Comparison of ENCODE assay signal across 8 cellular contexts in the genomic region with DNA sequence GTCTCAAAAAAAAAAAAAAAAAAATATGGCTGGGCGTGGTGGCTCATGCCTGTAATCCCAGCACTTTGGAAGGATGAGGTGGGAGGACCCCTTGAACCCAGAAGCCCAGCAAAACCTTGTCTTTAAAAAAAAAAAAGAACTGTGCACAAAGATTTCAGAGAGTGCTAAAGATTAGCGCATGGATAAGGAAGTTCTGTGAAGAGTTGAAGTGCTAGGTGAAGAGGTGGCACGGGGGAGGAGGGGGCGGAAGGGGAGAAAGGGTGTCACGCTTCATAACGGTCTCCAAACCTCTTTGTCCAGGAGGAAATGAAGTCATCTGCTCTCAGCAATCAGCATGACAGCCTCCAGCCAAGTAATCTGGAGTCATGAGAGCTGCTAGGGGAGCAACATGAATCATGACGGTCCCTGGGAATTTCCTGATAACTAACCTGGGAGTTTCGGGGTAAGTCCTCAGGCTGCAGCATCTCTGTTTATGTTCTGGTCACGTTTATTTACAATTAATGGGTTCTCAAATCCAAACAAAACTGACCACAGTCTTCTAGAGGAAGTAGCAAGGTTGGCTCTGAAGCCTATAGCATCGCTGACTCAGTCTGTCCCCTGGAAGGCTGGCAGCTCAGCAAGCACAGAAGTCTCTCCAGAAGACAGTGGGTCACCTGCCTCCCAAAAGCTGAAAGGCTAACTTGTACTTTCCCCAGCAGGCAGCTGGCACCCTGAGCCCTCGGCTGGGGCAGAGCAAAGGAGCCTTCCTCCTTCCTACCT. TPM values are rescaled to one million over a fixed set of nuclear protein-coding genes. Genes with fewer than 3 reads are reported as not detected.
A peak's percentile ranks its signal among the peaks of the same experiment; 100 is the strongest.
DNase-seq lines count a peak whose midpoint lies in the region; ATAC-seq and TF ChIP-seq lines count a peak whose summit lies in the region.

No MANE protein-coding gene starts in this region.

- 56% methylated on average over 8 to 11 of the region's 11 CpGs for WGBS in endodermal cell (ENCODE audit: insufficient coverage in 1 of 2, insufficient read length in 1 of 2), 2 experiments

- H3K9me3 ChIP-seq in endodermal cell (ENCODE audit: control insufficient read depth, low read length) = no peaks in the 10 kb centered on the region

- H3K79me2 ChIP-seq in ACC112 (ENCODE audit: control insufficient read depth, insufficient read depth, low read length, unreplicated experiment) = peaks cover 12% of the 10 kb centered on the region

- H3K4me3 ChIP-seq in ACC112 (ENCODE audit: low read depth, low read length) (peak overlapping the region; percentile 6; the same call in 1 of the 2 replicates), endodermal cell (ENCODE audit: low read length) (no peak overlapping the region)

- H3K27ac Mint-ChIP-seq in endodermal cell = no peak overlapping the region

- peak; percentile 100 for DNase-seq in M059J (ENCODE audit: low read depth)
- peak; percentile 63 for DNase-seq in activated CD4-positive, alpha-beta T cell treated with anti-CD3 and anti-CD28 coated beads for 48 hours
- peak; percentile 61 for DNase-seq in endodermal cell
- peak; percentile 39 for DNase-seq in pons (ENCODE audit: low spot score)
- no peak for DNase-seq in NCI-H2107 treated with DMSO at 0.1 percent for 48 hours (lab: John Stamatoyannopoulos, UW; ENCODE audit: unreplicated experiment)

- no peak for TF ChIP-seq CTCF in endodermal cell (conservative IDR thresholded peaks at IDR 0.05)

- peaks cover 18% of the 10 kb centered on the region for H3K4me1 Mint-ChIP-seq in endodermal cell

- peaks cover 53% of the 10 kb centered on the region for H3K4me1 ChIP-seq in ACC112 (ENCODE audit: control insufficient read depth, insufficient read depth, low read length, unreplicated experiment)
- peaks cover 8% of the 10 kb centered on the region for H3K4me1 ChIP-seq in endodermal cell (ENCODE audit: control insufficient read depth, insufficient read depth, low read length)

- H3K9ac ChIP-seq in endodermal cell (ENCODE audit: extremely low read depth, low read length, poor library complexity, severe bottlenecking) = no peak overlapping the region

- no peak overlapping the region for H3K4me3 Mint-ChIP-seq in endodermal cell

- H3K27ac ChIP-seq in ACC112 (ENCODE audit: low read depth, low read length) = peak overlapping the region; percentile 93
- H3K27ac ChIP-seq in endodermal cell (ENCODE audit: low read depth, low read length) = no peak overlapping the region

- H3K9me3 Mint-ChIP-seq in endodermal cell = no peaks in the 10 kb centered on the region

- H3K27me3 Mint-ChIP-seq in endodermal cell (ENCODE audit: insufficient read depth) = peaks cover 55% of the 10 kb centered on the region

- H3K36me3 Mint-ChIP-seq in endodermal cell (ENCODE audit: low read depth) = no peaks in the 10 kb centered on the region

- H3K27me3 ChIP-seq in ACC112 (ENCODE audit: insufficient read depth, low read length) = no peaks in the 10 kb centered on the region
- H3K27me3 ChIP-seq in endodermal cell (ENCODE audit: control insufficient read depth, insufficient read depth, low read length, poor library complexity, severe bottlenecking) = peaks cover 31% of the 10 kb centered on the region

- ATAC-seq in GM19035 (IDR thresholded peaks at IDR 0.05; ENCODE audit: unreplicated experiment) = peak; percentile 52
- ATAC-seq in HG02970 (IDR thresholded peaks at IDR 0.05; ENCODE audit: low FRiP score, unreplicated experiment) = no peak

- H2AFZ ChIP-seq in ACC112 (ENCODE audit: low read length, unreplicated experiment) = peak overlapping the region; percentile 54

- H3K36me3 ChIP-seq in ACC112 (ENCODE audit: insufficient read depth, low read length) (no peaks in the 10 kb centered on the region), endodermal cell (ENCODE audit: control insufficient read depth, insufficient read depth, low read length) (no peaks in the 10 kb centered on the region)

RNA-seq across cellular contexts. Expression of gene PLAU, which starts 1.9 kb away (rescaled TPM):
- total RNA-seq in M059J (2014; rRNA removed; shearing (Covaris generic)) = 264 and 272 TPM in 2 replicates
- 1 to 10 TPM; 2.7 to 3.3 TPM for total RNA-seq in endodermal cell
- 10.5 TPM for polyA plus RNA-seq in endodermal cell (2013, experiment 1 of 2)
- polyA plus RNA-seq in endodermal cell (2013, experiment 2 of 2) = 14.2 TPM

RNA-seq across cellular contexts. Expression of gene CAMK2G, which starts 34.7 kb away (rescaled TPM):
- total RNA-seq in M059J (2014; rRNA removed; shearing (Covaris generic)) = 29.3 and 42.2 TPM in 2 replicates
- total RNA-seq in endodermal cell = 10 to 100 TPM; 20.9 to 21.7 TPM
- 29.8 TPM for polyA plus RNA-seq in endodermal cell (2013, experiment 1 of 2)
- polyA plus RNA-seq in endodermal cell (2013, experiment 2 of 2) = 25.8 TPM

Comparison
In these comparisons a context has a peak if more than half of its experiments do, and no peak if none do; other contexts are left out.
1. RNA of gene PLAU, which starts 1.9 kb away (total RNA-seq): 264 to 272 TPM in M059J; 2.7 to 3.3 TPM in endodermal cell; every median in the first group is over 10 times any median in the second.